14 cellular contexts compared by ENCODE assay signal in the genomic region with DNA sequence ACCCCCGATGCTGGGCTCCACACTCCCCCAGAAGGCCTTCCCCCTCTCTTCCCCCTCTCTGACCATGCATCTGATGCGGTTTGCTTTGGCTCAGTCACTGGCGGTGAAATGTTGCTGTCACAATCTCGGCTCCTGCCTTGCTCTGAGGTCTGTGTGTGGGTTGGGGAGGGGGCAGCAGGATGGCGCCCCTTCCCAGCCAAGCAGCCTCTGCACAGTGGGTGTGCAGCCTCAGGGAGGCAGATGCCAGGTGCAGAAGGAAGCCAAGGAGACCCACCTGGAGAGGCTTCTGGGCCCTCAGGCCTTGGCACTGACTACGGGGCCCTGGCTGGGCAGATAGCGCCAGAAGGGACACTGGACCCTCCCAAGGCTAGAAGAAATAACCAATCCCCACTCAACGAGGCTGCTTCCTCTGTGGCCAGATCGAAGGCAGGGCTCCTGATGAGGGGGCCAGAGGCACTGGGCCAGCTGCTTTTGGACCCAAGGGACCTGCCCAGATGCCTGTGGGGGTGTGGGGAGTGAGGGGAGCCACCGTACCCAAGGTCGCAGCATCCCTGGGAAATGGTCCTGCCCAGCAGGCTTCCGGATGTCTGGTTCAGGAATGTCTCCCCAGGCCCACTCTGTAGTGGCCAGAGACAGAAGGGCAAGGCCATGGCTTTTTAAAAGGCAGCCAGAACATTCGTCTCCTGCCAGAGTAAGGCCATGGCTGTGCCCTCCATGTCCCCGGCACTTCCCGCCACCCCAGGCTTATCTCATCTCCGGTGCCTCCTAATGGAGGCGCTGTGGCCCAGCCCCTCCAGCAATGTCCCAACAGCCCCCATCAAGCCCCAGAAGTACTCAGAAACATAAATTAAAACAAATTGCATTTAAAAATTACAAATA. TPM values are rescaled to one million over a fixed set of nuclear protein-coding genes. Genes with fewer than 3 reads are reported as not detected.
DNase-seq lines count a peak whose midpoint lies in the region; ATAC-seq and TF ChIP-seq lines count a peak whose summit lies in the region.
"Had no signal": no experiment of that assay in that cellular context is flagged by ENCODE, and none has a peak within 500 bp of the region (broad histone marks: within the 10 kb centered on the region; RNA-seq: fewer than 3 reads in every experiment).

No MANE protein-coding gene starts in this region.

- BruUV-seq in PC-3 (replicated peaks; lab: Mats Ljungman, UMichigan) = no TSS peak

- H2BK12ac ChIP-seq in mesenchymal stem cell (ENCODE audit: low read length in 2 of 2) = peak overlapping the region in 1 of 2 experiments; percentile 49

- no peaks in the 10 kb centered on the region for H3K9me2 ChIP-seq in PC-3 (replicated peaks; ENCODE audit: low read length)

- peaks cover 66% of the 10 kb centered on the region for H3K27me3 Mint-ChIP-seq in central memory CD8-positive, alpha-beta T cell

- peaks cover 6% of the 10 kb centered on the region for H3K36me3 Mint-ChIP-seq in central memory CD8-positive, alpha-beta T cell (ENCODE audit: insufficient read depth)

- H4K20me1 ChIP-seq in PC-3 (ENCODE audit: low read length) = no peaks in the 10 kb centered on the region

- H4K8ac ChIP-seq in mesenchymal stem cell (ENCODE audit: low read length) = no peak overlapping the region

- no peaks in the 10 kb centered on the region for H3K9me3 Mint-ChIP-seq in central memory CD8-positive, alpha-beta T cell
- H3K9me3 Mint-ChIP-seq: naive thymus-derived CD8-positive, alpha-beta T cell had no signal

- H3K23ac ChIP-seq in mesenchymal stem cell (ENCODE audit: low read length in 2 of 2) = peak overlapping the region in 1 of 2 experiments; percentile 61

- ATAC-seq in PC-3 = no peak
- no peak for ATAC-seq in central memory CD8-positive, alpha-beta T cell (replicated peaks; ENCODE audit: extremely low read depth, poor library complexity, severe bottlenecking)
- ATAC-seq in HG03571 (IDR thresholded peaks at IDR 0.05; ENCODE audit: unreplicated experiment) = no peak
- ATAC-seq: naive thymus-derived CD8-positive, alpha-beta T cell had no signal

- 79% methylated on average over 15 of the region's 17 CpGs for WGBS in mesenchymal stem cell
- 61 to 70% methylated on average over 12 to 15 of the region's 17 CpGs for WGBS in thyroid gland, 2 donors

- no peak overlapping the region for H2BK15ac ChIP-seq in mesenchymal stem cell (ENCODE audit: low read depth, poor library complexity, severe bottlenecking)

- H2BK5ac ChIP-seq in mesenchymal stem cell (ENCODE audit: low read depth, low read length, poor library complexity, severe bottlenecking) = no peak overlapping the region

- TF ChIP-seq CTCF in PC-3 (conservative IDR thresholded peaks at IDR 0.05; ENCODE audit: low read depth, low read length) = no peak; the same call in 1 of the 2 replicates
- TF ChIP-seq CTCF in thyroid gland (IDR thresholded peaks at IDR 0.05) = no peak

- intact Hi-C loops in PC-3 (cut with micrococcal nuclease) (loop anchor here (5.0 kb wide), 1 partner anchor 41 kb away; a partner anchor contains a TSS), thyroid gland (cut with DNase I) (no loop called here)

- peaks cover 3% of the 10 kb centered on the region for H3K4me1 Mint-ChIP-seq in central memory CD8-positive, alpha-beta T cell

- POLR2A ChIA-PET in PC-3 (lab: Charles Lee; ENCODE audit: unreplicated experiment) = no interaction called here

- H3K9me3 ChIP-seq in PC-3 (ENCODE audit: low read length) = no peaks in the 10 kb centered on the region
- H3K9me3 ChIP-seq in mesenchymal stem cell (ENCODE audit: control insufficient read depth, low read length) = no peaks in the 10 kb centered on the region
- no peaks in the 10 kb centered on the region for H3K9me3 ChIP-seq in thyroid gland

- H3K4me1 ChIP-seq in PC-3 (ENCODE audit: insufficient read depth, low read length) (peaks cover 46% of the 10 kb centered on the region), mesenchymal stem cell (ENCODE audit: control insufficient read depth, insufficient read depth, low read depth, low read length) (peaks cover 50% of the 10 kb centered on the region), thyroid gland (peaks cover 19 to 46% of the 10 kb centered on the region in 2 donors)

- H3K79me2 ChIP-seq in PC-3 (ENCODE audit: low read length) = peaks cover 43% of the 10 kb centered on the region

- peak overlapping the region; percentile 38 for H2AK5ac ChIP-seq in mesenchymal stem cell (ENCODE audit: low read length, severe bottlenecking)

- H3K4me2 ChIP-seq in PC-3 (ENCODE audit: low read length) = peak overlapping the region; percentile 64; the same call in 1 of the 2 replicates
- H3K4me2 ChIP-seq in mesenchymal stem cell (ENCODE audit: low read length, poor library complexity, severe bottlenecking) = no peak overlapping the region

- no peak overlapping the region for H4K91ac ChIP-seq in mesenchymal stem cell (ENCODE audit: low read length)

- H3F3A ChIP-seq in PC-3 (ENCODE audit: low read length, unreplicated experiment) = no peaks in the 10 kb centered on the region

- TF ChIP-seq POLR2A in thyroid gland (IDR thresholded peaks at IDR 0.05) = no peak

- H3K27ac ChIP-seq in PC-3 (ENCODE audit: low read length) (no peak overlapping the region), mesenchymal stem cell (ENCODE audit: low read length, poor library complexity, severe bottlenecking) (no peak overlapping the region), thyroid gland (peak overlapping the region; percentile 52 to 62 (median 59))

- H3K4me3 ChIP-seq in PC-3 (ENCODE audit: low read length) = no peak overlapping the region
- no peak overlapping the region for H3K4me3 ChIP-seq in mesenchymal stem cell (ENCODE audit: insufficient read depth in 1 of 2, low read depth in 1 of 2, low read length in 2 of 2)
- H3K4me3 ChIP-seq in thyroid gland (replicated peaks in 1 of 3) = no peak overlapping the region

- H3K79me1 ChIP-seq in mesenchymal stem cell (replicated peaks; ENCODE audit: low read length, poor library complexity, severe bottlenecking) = peaks cover 2% of the 10 kb centered on the region

- H3K14ac ChIP-seq in mesenchymal stem cell (ENCODE audit: low read length in 2 of 2) = no peak overlapping the region

- H3K4me3 Mint-ChIP-seq in central memory CD8-positive, alpha-beta T cell = no peak overlapping the region

- H3K27me3 ChIP-seq in PC-3 (ENCODE audit: low read length) = no peaks in the 10 kb centered on the region
- H3K27me3 ChIP-seq in mesenchymal stem cell (ENCODE audit: control insufficient read depth in 1 of 2, insufficient read depth in 1 of 2, low read length in 2 of 2) = peaks cover 18 to 22% of the 10 kb centered on the region in 2 experiments
- no peaks in the 10 kb centered on the region for H3K27me3 ChIP-seq in thyroid gland

- H2AFZ ChIP-seq in PC-3 (ENCODE audit: low read length) (no peak overlapping the region), mesenchymal stem cell (ENCODE audit: low read depth, low read length) (no peak overlapping the region)

- H3K36me3 ChIP-seq in PC-3 (ENCODE audit: low read depth, low read length) (no peaks in the 10 kb centered on the region), mesenchymal stem cell (ENCODE audit: control insufficient read depth in 1 of 2, insufficient read depth in 2 of 2, low read depth in 1 of 2, low read length in 2 of 2) (peaks cover 0 to 13% of the 10 kb centered on the region in 2 experiments), thyroid gland (no peaks in the 10 kb centered on the region)

- DNase-seq in PC-3 (no peak), mesenchymal stem cell (no peak), thyroid gland (no peak), GF-D8 (lab: John Stamatoyannopoulos, UW) (no peak)
- DNase-seq in central memory CD8-positive, alpha-beta T cell (ENCODE audit: low spot score in 2 of 2) = no peak
- no peak for DNase-seq in activated effector memory CD4-positive, alpha-beta T cell treated with anti-CD3 and anti-CD28 coated beads, Interleukin-2, amount 50 U/mL, for 16 hours
- DNase-seq: activated CD4-positive, CD25-positive, alpha-beta regulatory T cell; cortex of kidney; DMS53; hypothalamus; stimulated activated CD4-positive, alpha-beta T cell treated with anti-CD3 and anti-CD28 coated beads, Interleukin-4, amount 100 ng/mL, for 1 hour; substantia nigra had no signal

- H3K4ac ChIP-seq in mesenchymal stem cell (ENCODE audit: low read depth in 1 of 2, low read length in 2 of 2) = peak overlapping the region in 1 of 2 experiments; percentile 45

- peak overlapping the region in 1 of 2 experiments; percentile 51 for H3K18ac ChIP-seq in mesenchymal stem cell (ENCODE audit: low read depth in 1 of 2, low read length in 2 of 2)

- no peak overlapping the region for H2BK120ac ChIP-seq in mesenchymal stem cell (ENCODE audit: low read depth, low read length)

- peak overlapping the region; percentile 44 for H3K27ac Mint-ChIP-seq in central memory CD8-positive, alpha-beta T cell (ENCODE audit: low read depth)

- no peak overlapping the region for H3K9ac ChIP-seq in PC-3 (ENCODE audit: low read length)
- peak overlapping the region; percentile 26 for H3K9ac ChIP-seq in mesenchymal stem cell (ENCODE audit: low read length)

- CTCF ChIA-PET in PC-3 (lab: Charles Lee) = no interaction called here

RNA-seq across cellular contexts. Expression of a gene that starts 43.4 kb away (rescaled TPM):
- total RNA-seq in PC-3 (2014; rRNA removed) (77.8 and 118 TPM in 2 replicates), thyroid gland (100 to 1,000 TPM in 3 of 4 donors, 10 to 100 TPM in 1; 81.8 to 140 (median 121) TPM)
- 54.5 TPM for polyA plus RNA-seq in mesenchymal stem cell (2013, experiment 1 of 2)
- 52.5 TPM for polyA plus RNA-seq in mesenchymal stem cell (2013, experiment 2 of 2)

RNA-seq across cellular contexts. Expression of a gene that starts 56.7 kb away (rescaled TPM):
- 9.9 and 16.9 TPM in 2 replicates for total RNA-seq in PC-3 (2014; rRNA removed)
- 8.3 TPM for polyA plus RNA-seq in mesenchymal stem cell (2013, experiment 1 of 2)
- 8.6 TPM for polyA plus RNA-seq in mesenchymal stem cell (2013, experiment 2 of 2)
- total RNA-seq in thyroid gland = 10 to 100 TPM; 13.7 to 33.7 (median 23.9) TPM
- total RNA-seq: naive thymus-derived CD8-positive, alpha-beta T cell had no signal
- polyA plus RNA-seq: naive thymus-derived CD8-positive, alpha-beta T cell had no signal

Comparison
In these comparisons a context has a peak if more than half of its experiments do, and no peak if none do; other contexts are left out.
1. H3K27ac ChIP-seq: peak in thyroid gland (3 of 3); none in PC-3 (single experiment) and mesenchymal stem cell (single experiment).